Comparison of ENCODE assay signal across 1 cellular context in the genomic region with DNA sequence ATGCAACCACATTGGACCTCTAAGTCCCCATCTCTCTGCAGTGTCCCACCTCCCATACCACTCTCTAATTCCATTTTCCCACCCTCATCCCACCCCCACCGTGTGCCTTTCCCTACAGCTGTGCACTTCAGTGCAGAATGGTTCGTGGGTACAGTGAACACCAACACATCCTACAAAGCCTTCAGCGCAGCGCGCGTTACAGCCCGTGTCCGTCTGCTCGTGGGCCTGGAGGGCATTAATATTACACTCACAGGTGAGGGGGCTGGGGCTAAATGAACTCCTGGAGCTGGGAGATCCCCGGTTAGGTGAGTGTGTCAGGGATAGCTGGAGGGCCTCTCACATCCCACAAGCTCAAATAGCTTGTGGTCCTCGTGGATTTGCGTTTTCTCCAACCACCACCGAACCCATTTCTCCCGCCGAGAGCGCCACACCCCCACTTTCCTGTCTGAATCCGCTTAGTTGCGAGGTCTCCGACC.
A peak's percentile ranks its signal among the peaks of the same experiment; 100 is the strongest.
TF ChIP-seq lines count a peak whose summit lies in the region.

No MANE protein-coding gene starts in this region.

TF ChIP-seq in GM23338, 12 proteins besides CTCF, POLR2A, EP300 and RAD21:
- TF ChIP-seq EZH2 (IDR thresholded peaks at IDR 0.05; ENCODE audit: low read depth, unreplicated experiment), result peak; percentile 99
- TF ChIP-seq, protein P1, sequence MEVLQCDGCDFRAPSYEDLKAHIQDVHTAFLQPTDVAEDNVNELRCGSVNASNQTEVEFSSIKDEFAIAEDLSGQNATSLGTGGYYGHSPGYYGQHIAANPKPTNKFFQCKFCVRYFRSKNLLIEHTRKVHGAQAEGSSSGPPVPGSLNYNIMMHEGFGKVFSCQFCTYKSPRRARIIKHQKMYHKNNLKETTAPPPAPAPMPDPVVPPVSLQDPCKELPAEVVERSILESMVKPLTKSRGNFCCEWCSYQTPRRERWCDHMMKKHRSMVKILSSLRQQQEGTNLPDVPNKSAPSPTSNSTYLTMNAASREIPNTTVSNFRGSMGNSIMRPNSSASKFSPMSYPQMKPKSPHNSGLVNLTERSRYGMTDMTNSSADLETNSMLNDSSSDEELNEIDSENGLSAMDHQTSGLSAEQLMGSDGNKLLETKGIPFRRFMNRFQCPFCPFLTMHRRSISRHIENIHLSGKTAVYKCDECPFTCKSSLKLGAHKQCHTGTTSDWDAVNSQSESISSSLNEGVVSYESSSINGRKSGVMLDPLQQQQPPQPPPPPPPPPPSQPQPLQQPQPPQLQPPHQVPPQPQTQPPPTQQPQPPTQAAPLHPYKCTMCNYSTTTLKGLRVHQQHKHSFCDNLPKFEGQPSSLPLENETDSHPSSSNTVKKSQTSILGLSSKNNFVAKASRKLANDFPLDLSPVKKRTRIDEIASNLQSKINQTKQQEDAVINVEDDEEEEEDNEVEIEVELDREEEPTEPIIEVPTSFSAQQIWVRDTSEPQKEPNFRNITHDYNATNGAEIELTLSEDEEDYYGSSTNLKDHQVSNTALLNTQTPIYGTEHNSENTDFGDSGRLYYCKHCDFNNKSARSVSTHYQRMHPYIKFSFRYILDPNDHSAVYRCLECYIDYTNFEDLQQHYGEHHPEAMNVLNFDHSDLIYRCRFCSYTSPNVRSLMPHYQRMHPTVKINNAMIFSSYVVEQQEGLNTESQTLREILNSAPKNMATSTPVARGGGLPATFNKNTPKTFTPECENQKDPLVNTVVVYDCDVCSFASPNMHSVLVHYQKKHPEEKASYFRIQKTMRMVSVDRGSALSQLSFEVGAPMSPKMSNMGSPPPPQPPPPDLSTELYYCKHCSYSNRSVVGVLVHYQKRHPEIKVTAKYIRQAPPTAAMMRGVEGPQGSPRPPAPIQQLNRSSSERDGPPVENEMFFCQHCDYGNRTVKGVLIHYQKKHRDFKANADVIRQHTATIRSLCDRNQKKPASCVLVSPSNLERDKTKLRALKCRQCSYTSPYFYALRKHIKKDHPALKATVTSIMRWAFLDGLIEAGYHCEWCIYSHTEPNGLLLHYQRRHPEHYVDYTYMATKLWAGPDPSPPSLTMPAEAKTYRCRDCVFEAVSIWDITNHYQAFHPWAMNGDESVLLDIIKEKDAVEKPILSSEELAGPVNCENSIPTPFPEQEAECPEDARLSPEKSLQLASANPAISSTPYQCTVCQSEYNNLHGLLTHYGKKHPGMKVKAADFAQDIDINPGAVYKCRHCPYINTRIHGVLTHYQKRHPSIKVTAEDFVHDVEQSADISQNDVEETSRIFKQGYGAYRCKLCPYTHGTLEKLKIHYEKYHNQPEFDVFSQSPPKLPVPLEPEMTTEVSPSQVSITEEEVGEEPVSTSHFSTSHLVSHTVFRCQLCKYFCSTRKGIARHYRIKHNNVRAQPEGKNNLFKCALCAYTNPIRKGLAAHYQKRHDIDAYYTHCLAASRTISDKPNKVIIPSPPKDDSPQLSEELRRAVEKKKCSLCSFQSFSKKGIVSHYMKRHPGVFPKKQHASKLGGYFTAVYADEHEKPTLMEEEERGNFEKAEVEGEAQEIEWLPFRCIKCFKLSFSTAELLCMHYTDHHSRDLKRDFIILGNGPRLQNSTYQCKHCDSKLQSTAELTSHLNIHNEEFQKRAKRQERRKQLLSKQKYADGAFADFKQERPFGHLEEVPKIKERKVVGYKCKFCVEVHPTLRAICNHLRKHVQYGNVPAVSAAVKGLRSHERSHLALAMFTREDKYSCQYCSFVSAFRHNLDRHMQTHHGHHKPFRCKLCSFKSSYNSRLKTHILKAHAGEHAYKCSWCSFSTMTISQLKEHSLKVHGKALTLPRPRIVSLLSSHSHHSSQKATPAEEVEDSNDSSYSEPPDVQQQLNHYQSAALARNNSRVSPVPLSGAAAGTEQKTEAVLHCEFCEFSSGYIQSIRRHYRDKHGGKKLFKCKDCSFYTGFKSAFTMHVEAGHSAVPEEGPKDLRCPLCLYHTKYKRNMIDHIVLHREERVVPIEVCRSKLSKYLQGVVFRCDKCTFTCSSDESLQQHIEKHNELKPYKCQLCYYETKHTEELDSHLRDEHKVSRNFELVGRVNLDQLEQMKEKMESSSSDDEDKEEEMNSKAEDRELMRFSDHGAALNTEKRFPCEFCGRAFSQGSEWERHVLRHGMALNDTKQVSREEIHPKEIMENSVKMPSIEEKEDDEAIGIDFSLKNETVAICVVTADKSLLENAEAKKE (CRISPR knock-in tag; IDR thresholded peaks at IDR 0.05), result no peak
